11 cellular contexts compared by ENCODE assay signal in the genomic region with DNA sequence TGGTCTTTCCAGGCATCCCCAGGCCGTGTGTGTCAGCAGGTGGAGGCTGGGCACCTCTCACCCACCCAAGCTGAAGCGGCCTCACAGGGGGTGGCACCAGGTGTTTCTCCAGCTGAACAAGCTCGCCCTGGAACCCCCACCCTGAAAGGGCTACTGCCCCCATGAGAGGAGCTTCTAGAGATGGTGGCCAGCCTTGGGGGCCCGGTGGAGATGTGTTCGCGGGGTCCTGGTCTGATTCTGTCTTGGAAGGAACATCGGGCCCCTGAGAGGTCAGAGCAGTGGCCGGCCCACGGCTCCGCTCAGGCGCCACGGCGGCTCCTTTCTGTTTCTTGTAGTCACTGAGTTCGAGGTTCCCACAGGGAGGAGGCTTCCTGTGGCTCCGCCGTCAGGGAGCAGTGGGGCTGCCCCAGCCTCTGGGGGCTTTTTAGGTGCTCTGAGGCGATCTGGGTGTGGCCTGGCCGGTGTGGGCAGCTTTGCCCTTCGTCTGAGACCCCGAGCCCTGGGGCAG. TPM values are rescaled to one million over a fixed set of nuclear protein-coding genes. Genes with fewer than 3 reads are reported as not detected.
DNase-seq lines count a peak whose midpoint lies in the region; ATAC-seq, FAIRE-seq and TF ChIP-seq lines count a peak whose summit lies in the region.
"Had no signal": no experiment of that assay in that cellular context is flagged by ENCODE, and none has a peak within 500 bp of the region (broad histone marks: within the 10 kb centered on the region; RNA-seq: fewer than 3 reads in every experiment).

No MANE protein-coding gene starts in this region.

- H3K27ac Mint-ChIP-seq in activated naive CD4-positive, alpha-beta T cell treated with anti-CD3 and anti-CD28 coated beads, Interleukin-2, amount 50 U/mL, for 24 hours, result peak overlapping the region; percentile 76
- H3K27ac Mint-ChIP-seq in nephron progenitor cell, result peak overlapping the region; percentile 95
- peak overlapping the region; percentile 11 for H3K27ac Mint-ChIP-seq in type B pancreatic cell

- H2BK5ac ChIP-seq in H1 (ENCODE audit: low read depth, low read length), result no peak overlapping the region

- no peak overlapping the region for H2AK5ac ChIP-seq in H1 (ENCODE audit: low read depth, low read length)

- POLR2A ChIA-PET in H1 (lab: Charles Lee; ENCODE audit: partially characterized antibody), result interaction anchor here (0.8 to 1.2 kb wide), 2 partner anchors 46 to 1065 kb away, joined by 3 read pairs; no protein-coding TSS in a partner anchor

- FAIRE-seq in H1 (lab: Jason Lieb, UNC), result no peak

- peaks cover 22 to 61% of the 10 kb centered on the region in 2 experiments for H4K20me1 ChIP-seq in H1 (replicated peaks in 1 of 2; ENCODE audit: control insufficient read depth in 1 of 2, insufficient read depth in 2 of 2, low read length in 2 of 2)

- H3K36me3 ChIP-seq in H1 (ENCODE audit: control insufficient read depth in 2 of 4, insufficient read depth in 4 of 4, low read length in 3 of 4), result peaks cover 0 to 3% (median 0%) of the 10 kb centered on the region in 4 experiments; a peak in 1 of 8 replicates

- H3K27ac ChIP-seq in H1 (ENCODE audit: low read depth, low read length), result 0 out of 2 replicates have a peak overlapping the region, but pooled peaks have one; percentile 23
- H3K27ac ChIP-seq: brain microvascular endothelial cell, KMS-11 had no signal

- no peak overlapping the region for H2BK120ac ChIP-seq in H1 (replicated peaks; ENCODE audit: low read depth, low read length)

- H3K9ac ChIP-seq in H1 (replicated peaks in 1 of 4; ENCODE audit: extremely low read depth in 1 of 4, low read depth in 3 of 4, low read length in 3 of 4), result no peak overlapping the region
- H3K9ac ChIP-seq: KMS-11 had no signal

- 85% methylated on average over 18 of the region's 20 CpGs; no CpG with 5 or more reads in 1 of the 2 experiments for WGBS in H1 (ENCODE audit: extremely low coverage in 1 of 2, insufficient coverage in 1 of 2, insufficient read length in 1 of 2, insufficient replicate concordance in 2 of 2, low coverage in 1 of 2, low lambda C conversion rate in 2 of 2, missing lambda C conversion rate in 1 of 2), 2 experiments

- H3K27me3 Mint-ChIP-seq in activated naive CD4-positive, alpha-beta T cell treated with anti-CD3 and anti-CD28 coated beads, Interleukin-2, amount 50 U/mL, for 24 hours, result no peaks in the 10 kb centered on the region
- no peaks in the 10 kb centered on the region for H3K27me3 Mint-ChIP-seq in nephron progenitor cell (ENCODE audit: low read depth, poor library complexity)
- H3K27me3 Mint-ChIP-seq in type B pancreatic cell, result no peaks in the 10 kb centered on the region

- no peak overlapping the region for H2BK15ac ChIP-seq in H1 (ENCODE audit: low read length)

- H3K79me2 ChIP-seq in H1 (ENCODE audit: control insufficient read depth in 1 of 2, insufficient read depth in 2 of 2, low read length in 2 of 2), result peaks cover 21 to 87% of the 10 kb centered on the region in 2 experiments; a peak in 3 of 4 replicates

- no peak for ATAC-seq in HG02981 (IDR thresholded peaks at IDR 0.05; ENCODE audit: unreplicated experiment)

- H3K14ac ChIP-seq in H1 (ENCODE audit: insufficient read length), result no peak overlapping the region

- peaks cover 5 to 60% (median 45%) of the 10 kb centered on the region in 4 experiments for H3K4me1 ChIP-seq in H1 (replicated peaks in 1 of 4; ENCODE audit: control insufficient read depth in 3 of 4, insufficient read depth in 4 of 4, low read length in 3 of 4)

- H2AFZ ChIP-seq in H1 (ENCODE audit: low read length), result no peak overlapping the region

- no peak overlapping the region for H4K91ac ChIP-seq in H1 (replicated peaks; ENCODE audit: insufficient read length, low read length)

- peaks cover 42% of the 10 kb centered on the region for H3K79me1 ChIP-seq in H1 (ENCODE audit: low read depth, low read length)

- CTCF ChIA-PET in H1 (lab: Charles Lee; ENCODE audit: partially characterized antibody), result interaction anchor here (0.8 to 1.6 kb wide), 5 partner anchors 20 to 73 kb away, joined by 3 to 6 read pairs (median 4); no protein-coding TSS in a partner anchor

- H3K4me3 ChIP-seq in H1 (ENCODE audit: extremely low read depth in 1 of 4, insufficient read depth in 2 of 4, low read depth in 3 of 4, low read length in 4 of 4), result no peak overlapping the region

- H3K4ac ChIP-seq in H1 (replicated peaks; ENCODE audit: insufficient read length, low read depth, low read length), result no peak overlapping the region

- no peak overlapping the region for H3K23ac ChIP-seq in H1 (ENCODE audit: insufficient read length)

- no peak overlapping the region for H2BK12ac ChIP-seq in H1 (ENCODE audit: low read depth, low read length)

- no peak overlapping the region for H4K5ac ChIP-seq in H1 (ENCODE audit: insufficient read length, low read depth, low read length)

- no peaks in the 10 kb centered on the region for H3K36me3 Mint-ChIP-seq in activated naive CD4-positive, alpha-beta T cell treated with anti-CD3 and anti-CD28 coated beads, Interleukin-2, amount 50 U/mL, for 24 hours
- H3K36me3 Mint-ChIP-seq in nephron progenitor cell (ENCODE audit: low read depth) (peaks cover 23% of the 10 kb centered on the region), type B pancreatic cell (no peaks in the 10 kb centered on the region)

- no peaks in the 10 kb centered on the region for H3K9me3 ChIP-seq in H1 (ENCODE audit: insufficient read depth in 2 of 2, low read depth in 1 of 2, low read length in 1 of 2)

- no peak for TF ChIP-seq RAD21 in H1 (IDR thresholded peaks at IDR 0.05 in 1 of 2, conservative IDR thresholded peaks at IDR 0.05 in 1 of 2; ENCODE audit: low read depth in 2 of 2, low read length in 2 of 2)

- TF ChIP-seq POLR2A in H1 (IDR thresholded peaks at IDR 0.05; ENCODE audit: control extremely low read depth in 1 of 2, low read depth in 2 of 2, low read length in 2 of 2), result no peak

- H3K4me1 Mint-ChIP-seq in activated naive CD4-positive, alpha-beta T cell treated with anti-CD3 and anti-CD28 coated beads, Interleukin-2, amount 50 U/mL, for 24 hours, result peaks cover 48% of the 10 kb centered on the region
- peaks cover 95% of the 10 kb centered on the region for H3K4me1 Mint-ChIP-seq in nephron progenitor cell
- H3K4me1 Mint-ChIP-seq in type B pancreatic cell (ENCODE audit: unreplicated experiment), result peaks cover 40% of the 10 kb centered on the region

- no peak overlapping the region for H3K56ac ChIP-seq in H1 (replicated peaks; ENCODE audit: insufficient read length, low read depth, low read length)

- no peak overlapping the region for H3K18ac ChIP-seq in H1 (ENCODE audit: extremely low read depth, low read length)

- no peak overlapping the region for H3K4me3 Mint-ChIP-seq in activated naive CD4-positive, alpha-beta T cell treated with anti-CD3 and anti-CD28 coated beads, Interleukin-2, amount 50 U/mL, for 24 hours
- H3K4me3 Mint-ChIP-seq in nephron progenitor cell (peak overlapping the region; percentile 38), type B pancreatic cell (no peak overlapping the region)

- no peak overlapping the region for H2BK20ac ChIP-seq in H1 (ENCODE audit: low read length)

- H3K9me3 Mint-ChIP-seq in activated naive CD4-positive, alpha-beta T cell treated with anti-CD3 and anti-CD28 coated beads, Interleukin-2, amount 50 U/mL, for 24 hours, result no peaks in the 10 kb centered on the region
- H3K9me3 Mint-ChIP-seq in nephron progenitor cell (peaks cover 5% of the 10 kb centered on the region), type B pancreatic cell (no peaks in the 10 kb centered on the region)

- no peaks in the 10 kb centered on the region for H3K27me3 ChIP-seq in H1 (replicated peaks in 1 of 4; ENCODE audit: control insufficient read depth in 3 of 4, extremely low read depth in 1 of 4, insufficient read depth in 3 of 4, low read length in 3 of 4)
- H3K27me3 ChIP-seq: brain microvascular endothelial cell had no signal

- no peaks in the 10 kb centered on the region for H3K23me2 ChIP-seq in H1 (ENCODE audit: low read depth, low read length)

- no peak for TF ChIP-seq EP300 in H1 (IDR thresholded peaks at IDR 0.05; ENCODE audit: borderline replicate concordance in 1 of 2, low read depth in 2 of 2, low read length in 2 of 2)

- no peak for TF ChIP-seq CTCF in H1 (IDR thresholded peaks at IDR 0.05; ENCODE audit: control extremely low read depth in 1 of 3, insufficient read depth in 1 of 3, low read depth in 1 of 3, low read length in 3 of 3)
- TF ChIP-seq CTCF in nephron progenitor cell (IDR thresholded peaks at IDR 0.05), result no peak
- no peak for TF ChIP-seq CTCF in type B pancreatic cell (conservative IDR thresholded peaks at IDR 0.05)

- no peak overlapping the region for H3K4me2 ChIP-seq in H1 (ENCODE audit: insufficient read depth in 1 of 2, low read depth in 2 of 2, low read length in 2 of 2)
- H3K4me2 ChIP-seq: KMS-11 had no signal

- H4K8ac ChIP-seq in H1 (ENCODE audit: extremely low read depth, insufficient read depth, low read length), result no peak overlapping the region; the same call in 1 of the 2 replicates

- no peak for DNase-seq in activated naive CD4-positive, alpha-beta T cell (lab: John Stamatoyannopoulos, UW)
- DNase-seq in H1 (ENCODE audit: low read depth in 1 of 2, low spot score in 2 of 2) (no peak), nephron progenitor cell (no peak), type B pancreatic cell (ENCODE audit: extremely low spot score, unreplicated experiment) (no peak)
- no peak for DNase-seq in activated effector memory CD4-positive, alpha-beta T cell treated with anti-CD3 and anti-CD28 coated beads, Interleukin-2, amount 50 U/mL, for 16 hours
- no peak for DNase-seq in effector CD8-positive, alpha-beta T cell (lab: John Stamatoyannopoulos, UW)
- DNase-seq: brain microvascular endothelial cell; stimulated activated naive CD4-positive, alpha-beta T cell treated with Interleukin-2 at 50 U/mL for 16 hours had no signal

TF ChIP-seq in H1, 55 proteins besides CTCF, POLR2A, EP300 and RAD21:
- no peak for TF ChIP-seq POLR2AphosphoS5 (IDR thresholded peaks at IDR 0.05; ENCODE audit: low read depth, low read length)
- no peak for TF ChIP-seq CTBP2 (IDR thresholded peaks at IDR 0.05; ENCODE audit: borderline replicate concordance, insufficient read depth, insufficient read length, low read length)

RNA-seq across cellular contexts. Expression of a gene that starts 46.9 kb away (rescaled TPM):
- 80.2 and 87.6 TPM in 2 replicates for total RNA-seq in H1 (2021; fragmentation: NEBNext Ultra II Directional; extraction: Animal tissue kit (Norgen Biotek cat#: 25700))
- polyA plus RNA-seq in H1 (2011; rRNA removed), result 8.3 and 14.5 TPM in 2 replicates
- 8.6 TPM for polyA plus RNA-seq in H1 (2011; cell fraction: cytosol; rRNA removed)
- 19.2 TPM for polyA plus RNA-seq in H1 (2011; cell fraction: nucleus; rRNA removed)
- polyA plus RNA-seq in H1 (2012, experiment 1 of 2), result 24.8 to 35.9 TPM (median 32.3 TPM) in 4 replicates
- polyA plus RNA-seq in H1 (2012, experiment 2 of 2), result 36.5 TPM
- 40.2 TPM for polyA plus RNA-seq in H1 (2013, experiment 1 of 2)
- polyA plus RNA-seq in H1 (2013, experiment 2 of 2), result 39.7 TPM
- 6.3 and 7.3 TPM in 2 replicates for polyA minus RNA-seq in H1 (2011; rRNA and poly(A)+ RNA removed)
- 30.0 TPM for polyA minus RNA-seq in H1 (2011; cell fraction: cytosol; rRNA and poly(A)+ RNA removed)
- polyA minus RNA-seq in H1 (2011; cell fraction: nucleus; rRNA and poly(A)+ RNA removed), result 27.1 TPM
- total RNA-seq in type B pancreatic cell (ENCODE audit: low replicate concordance), result 52.7 and 55.7 TPM in 2 replicates

Comparison
In these comparisons a context has a peak if more than half of its experiments do, and no peak if none do; other contexts are left out.
1. H3K27ac Mint-ChIP-seq: peak in every context shown above with its lines; median percentile 95 in nephron progenitor cell; 76 in activated naive CD4-positive, alpha-beta T cell treated with anti-CD3 and anti-CD28 coated beads, Interleukin-2, amount 50 U/mL, for 24 hours; 11 in type B pancreatic cell.